18 cellular contexts compared by ENCODE assay signal in genomic region chr4:22339491-22339890, GRCh38.
"Had no signal": no experiment of that assay in that cellular context is flagged by ENCODE, and none has a peak within 500 bp of the region (broad histone marks: within the 10 kb centered on the region; RNA-seq: fewer than 3 reads in every experiment).

No MANE protein-coding gene starts in this region.

- H3K27me3 Mint-ChIP-seq: activated naive CD4-positive, alpha-beta T cell treated with anti-CD3 and anti-CD28 coated beads, Interleukin-2, amount 10 ng/mL, durations not matched to agents 7 days and 5 days; naive thymus-derived CD8-positive, alpha-beta T cell; progenitor cell of endocrine pancreas; stimulated activated naive B cell treated with anti-CD40 and anti-IgM and Interleukin-4, amounts not matched to agents 10 μg/mL and 1 μg/mL and 100 μg/mL, for 72 hours; type B pancreatic cell had no signal

- H3K9me3 Mint-ChIP-seq: activated naive CD4-positive, alpha-beta T cell treated with anti-CD3 and anti-CD28 coated beads, Interleukin-2, amount 10 ng/mL, durations not matched to agents 7 days and 5 days; type B pancreatic cell had no signal

- H3K27ac ChIP-seq: coronary artery, epithelial cell of prostate, left lung, vagina had no signal

- H3K36me3 ChIP-seq: left lung, vagina had no signal

- H3K4me1 Mint-ChIP-seq: activated naive CD4-positive, alpha-beta T cell treated with anti-CD3 and anti-CD28 coated beads, Interleukin-2, amount 10 ng/mL, durations not matched to agents 7 days and 5 days; endodermal cell; naive thymus-derived CD8-positive, alpha-beta T cell; stimulated activated naive B cell treated with anti-CD40 and anti-IgM and Interleukin-4, amounts not matched to agents 10 μg/mL and 1 μg/mL and 100 μg/mL, for 72 hours; WTC11 had no signal

- H3K27me3 ChIP-seq: left lung, vagina had no signal

- H3K27ac Mint-ChIP-seq: activated naive CD4-positive, alpha-beta T cell treated with anti-CD3 and anti-CD28 coated beads, Interleukin-2, amount 10 ng/mL, durations not matched to agents 7 days and 5 days; activated T-cell treated with anti-CD3 and anti-CD28 coated beads, Interleukin-2, amount 50 U/mL, for 72 hours; endodermal cell; mesothelial cell of epicardium; naive thymus-derived CD8-positive, alpha-beta T cell; progenitor cell of endocrine pancreas; stimulated activated naive B cell treated with anti-CD40 and anti-IgM and Interleukin-4, amounts not matched to agents 10 μg/mL and 1 μg/mL and 100 μg/mL, for 72 hours; type B pancreatic cell; WTC11 had no signal

- H3K4me3 ChIP-seq: coronary artery, left lung, vagina had no signal

- H3K9me3 ChIP-seq: left lung, vagina had no signal

- H3K36me3 Mint-ChIP-seq: activated naive CD4-positive, alpha-beta T cell treated with anti-CD3 and anti-CD28 coated beads, Interleukin-2, amount 10 ng/mL, durations not matched to agents 7 days and 5 days; stimulated activated naive B cell treated with anti-CD40 and anti-IgM and Interleukin-4, amounts not matched to agents 10 μg/mL and 1 μg/mL and 100 μg/mL, for 72 hours had no signal

- DNase-seq: activated effector memory CD4-positive, alpha-beta T cell treated with Interleukin-2 at 50 U/mL for 16 hours; activated naive CD4-positive, alpha-beta T cell treated with anti-CD3 and anti-CD28 coated beads, Interleukin-2, amount 10 ng/mL, durations not matched to agents 7 days and 5 days; activated T-cell treated with anti-CD3 and anti-CD28 coated beads, Interleukin-2, amount 50 U/mL, for 72 hours; endodermal cell; kidney glomerular epithelial cell; left lung; naive thymus-derived CD8-positive, alpha-beta T cell; stimulated activated CD4-positive, alpha-beta T cell treated with anti-CD3 and anti-CD28 coated beads, Interleukin-2, amount 100 ng/mL, for 48 hours; stimulated activated CD8-positive, alpha-beta memory T cell treated with anti-CD3 and anti-CD28 coated beads, Interleukin-4, amount 100 ng/mL, for 48 hours; stimulated activated naive B cell treated with anti-CD40 and anti-IgM and Interleukin-4, amounts not matched to agents 10 μg/mL and 1 μg/mL and 100 μg/mL, for 72 hours; T1000 had no signal

- H3K4me1 ChIP-seq: left lung, vagina had no signal

- H3K4me3 Mint-ChIP-seq: activated naive CD4-positive, alpha-beta T cell treated with anti-CD3 and anti-CD28 coated beads, Interleukin-2, amount 10 ng/mL, durations not matched to agents 7 days and 5 days; activated T-cell treated with anti-CD3 and anti-CD28 coated beads, Interleukin-2, amount 50 U/mL, for 72 hours; endodermal cell; mesothelial cell of epicardium; naive thymus-derived CD8-positive, alpha-beta T cell; stimulated activated naive B cell treated with anti-CD40 and anti-IgM and Interleukin-4, amounts not matched to agents 10 μg/mL and 1 μg/mL and 100 μg/mL, for 72 hours; type B pancreatic cell; WTC11 had no signal
